In genomic region chr3:114213669-114214541, GRCh38 we compare ENCODE assay signal across 8 cellular contexts. TPM values are rescaled to one million over a fixed set of nuclear protein-coding genes. Genes with fewer than 3 reads are reported as not detected.
DNase-seq lines count a peak whose midpoint lies in the region; ATAC-seq and TF ChIP-seq lines count a peak whose summit lies in the region.

No MANE protein-coding gene starts in this region.

- H3K27ac ChIP-seq in gastroesophageal sphincter: no peak overlapping the region

- TF ChIP-seq POLR2A in gastroesophageal sphincter (IDR thresholded peaks at IDR 0.05): no peak

- H3K4me3 ChIP-seq in gastroesophageal sphincter (peak overlapping the region; percentile 5 to 26), skeletal muscle satellite cell (ENCODE audit: low read length) (peak overlapping the region; percentile 51)

- no peak for TF ChIP-seq CTCF in gastroesophageal sphincter (IDR thresholded peaks at IDR 0.05)

- H3K36me3 ChIP-seq in gastroesophageal sphincter: no peaks in the 10 kb centered on the region
- H3K36me3 ChIP-seq in skeletal muscle satellite cell (ENCODE audit: insufficient read depth, low read length): no peaks in the 10 kb centered on the region

- DNase-seq in NCI-H2107 treated with DMSO at 0.1 percent for 48 hours (lab: John Stamatoyannopoulos, UW; ENCODE audit: unreplicated experiment) (peak; percentile 11), NCI-H2107 (lab: John Stamatoyannopoulos, UW) (no peak), NCI-H2227 treated with DMSO at 0.1 percent for 48 hours (lab: John Stamatoyannopoulos, UW) (peak; percentile 25), globus pallidus (ENCODE audit: low spot score) (no peak)
- peak; percentile 70 for DNase-seq in activated CD8-positive, alpha-beta memory T cell treated with anti-CD3 and anti-CD28 coated beads, Interleukin-2, amount 50 U/mL, for 4 hours

- peak overlapping the region; percentile 48 for H3K9ac ChIP-seq in skeletal muscle satellite cell (ENCODE audit: low read depth, low read length)

- no peak for TF ChIP-seq EP300 in gastroesophageal sphincter (IDR thresholded peaks at IDR 0.05)

- ATAC-seq in HG02798 (IDR thresholded peaks at IDR 0.05; ENCODE audit: poor library complexity, unreplicated experiment): peak; percentile 92
- ATAC-seq in gastroesophageal sphincter: peak; percentile 59

- H3K9me3 ChIP-seq in gastroesophageal sphincter (no peaks in the 10 kb centered on the region), skeletal muscle satellite cell (replicated peaks; ENCODE audit: low read length) (no peaks in the 10 kb centered on the region)

- no peaks in the 10 kb centered on the region for H3K27me3 ChIP-seq in gastroesophageal sphincter
- peaks cover 3% of the 10 kb centered on the region for H3K27me3 ChIP-seq in skeletal muscle satellite cell (ENCODE audit: control insufficient read depth, insufficient read depth, low read length)

- H3K4me1 ChIP-seq in gastroesophageal sphincter: peaks cover 0 to 15% (median 0%) of the 10 kb centered on the region in 3 donors
- peaks cover 55% of the 10 kb centered on the region for H3K4me1 ChIP-seq in skeletal muscle satellite cell (ENCODE audit: control insufficient read depth, insufficient read depth, low read length)

- WGBS in gastroesophageal sphincter (ENCODE audit: low coverage in 1 of 2), 2 donors: 13 to 24% methylated on average over 10 to 17 of the region's 18 CpGs

- peak overlapping the region; percentile 79 for H3K4me2 ChIP-seq in skeletal muscle satellite cell (ENCODE audit: low read length)

RNA-seq across cellular contexts. Expression of gene ZNF80, which starts 23.5 kb away (rescaled TPM):
- total RNA-seq in gastroesophageal sphincter: not detected
- not detected in 2 replicates for total RNA-seq in skeletal muscle satellite cell (2012; rRNA removed)

RNA-seq across cellular contexts. Expression of gene DRD3, which starts 35.1 kb away (rescaled TPM):
- not detected for total RNA-seq in gastroesophageal sphincter
- total RNA-seq in skeletal muscle satellite cell (2012; rRNA removed): not detected in 2 replicates

Comparison
In these comparisons a context has a peak if more than half of its experiments do, and no peak if none do; other contexts are left out.
1. DNase-seq: peak in NCI-H2107 treated with DMSO at 0.1 percent for 48 hours (single experiment), NCI-H2227 treated with DMSO at 0.1 percent for 48 hours (single experiment) and activated CD8-positive, alpha-beta memory T cell treated with anti-CD3 and anti-CD28 coated beads, Interleukin-2, amount 50 U/mL, for 4 hours (single experiment); none in NCI-H2107 (single experiment) and globus pallidus (single experiment).